ENCODE assay signal across 8 cellular contexts in the genomic region with DNA sequence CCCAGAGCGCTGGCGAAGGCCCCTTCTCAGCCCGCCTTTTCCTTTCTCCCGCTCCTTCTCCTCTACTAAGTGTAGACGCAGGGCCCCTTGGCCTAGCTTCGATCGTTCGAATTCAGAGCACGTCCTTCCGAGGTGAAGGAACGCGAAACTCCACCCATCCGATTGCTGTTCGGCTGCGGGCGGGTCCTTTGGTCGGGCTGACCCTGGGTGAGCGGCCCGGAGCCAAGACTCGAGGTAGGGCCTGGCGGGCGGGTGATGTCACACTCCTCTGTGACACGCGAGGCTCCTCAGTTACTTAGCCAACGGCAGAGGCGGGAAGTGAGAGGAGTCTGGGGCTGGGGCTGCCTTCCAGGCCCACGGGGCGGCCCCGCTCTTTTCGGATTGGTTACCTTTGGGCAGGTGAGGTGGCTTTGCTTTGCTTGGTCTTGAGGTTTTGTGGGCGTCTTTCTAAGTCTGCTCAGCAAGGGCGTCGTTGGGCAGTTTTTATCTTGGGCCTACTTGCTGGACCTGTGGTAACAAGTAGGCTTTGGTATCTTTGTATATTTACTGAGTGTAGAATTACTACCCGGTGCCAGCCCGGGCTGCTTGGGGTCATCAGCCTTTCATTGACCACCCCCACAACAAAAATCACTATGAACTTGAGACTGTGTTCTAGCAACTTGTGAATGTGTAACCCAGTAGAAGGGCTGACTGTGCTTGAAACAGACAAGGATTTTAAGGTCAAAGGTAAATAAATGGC. TPM values are rescaled to one million over a fixed set of nuclear protein-coding genes. Genes with fewer than 3 reads are reported as not detected.
DNase-seq lines count a peak whose midpoint lies in the region; ATAC-seq and TF ChIP-seq lines count a peak whose summit lies in the region.

No MANE protein-coding gene starts in this region.

- intact Hi-C loops in PC-9 (cut with micrococcal nuclease; ENCODE audit: unreplicated experiment) (no loop called here), esophagus muscularis mucosa (cut with DNase I) (no loop called here)
- intact Hi-C loops in naive thymus-derived CD4-positive, alpha-beta T cell (cut with micrococcal nuclease): loop anchor here (1.0 to 10.0 kb wide), 28 partner anchors 8 to 1306 kb away; a partner anchor contains a TSS

- peak overlapping the region; percentile 95 for H3K4me2 ChIP-seq in PC-9

- ATAC-seq in GM19395 (IDR thresholded peaks at IDR 0.05; ENCODE audit: unreplicated experiment): peak; percentile 64
- peak; percentile 52 for ATAC-seq in HG03521 (IDR thresholded peaks at IDR 0.05; ENCODE audit: unreplicated experiment)
- ATAC-seq in activated T-cell treated with anti-CD3 and anti-CD28 coated beads, Interleukin-2, amount 50 U/mL, for 4 hours: peak; percentile 76 to 77
- ATAC-seq in naive thymus-derived CD4-positive, alpha-beta T cell: peak; percentile 78
- ATAC-seq in stimulated activated memory B cell treated with anti-CD40 and anti-IgM and Interleukin-4, amounts not matched to agents 10 μg/mL and 1 μg/mL and 100 μg/mL, for 72 hours: peak; percentile 85

- no peaks in the 10 kb centered on the region for H3K27me3 Mint-ChIP-seq in activated T-cell treated with anti-CD3 and anti-CD28 coated beads, Interleukin-2, amount 50 U/mL, for 4 hours (ENCODE audit: low read depth)
- peaks cover 0 to 6% (median 0%) of the 10 kb centered on the region in 5 donors for H3K27me3 Mint-ChIP-seq in naive thymus-derived CD4-positive, alpha-beta T cell
- no peaks in the 10 kb centered on the region for H3K27me3 Mint-ChIP-seq in stimulated activated memory B cell treated with anti-CD40 and anti-IgM and Interleukin-4, amounts not matched to agents 10 μg/mL and 1 μg/mL and 100 μg/mL, for 72 hours

- H3K36me3 ChIP-seq in PC-9 (ENCODE audit: low read depth): peaks cover 18% of the 10 kb centered on the region
- H3K36me3 ChIP-seq in esophagus muscularis mucosa: peaks cover 0 to 3% (median 2%) of the 10 kb centered on the region in 4 donors
- H3K36me3 ChIP-seq in naive thymus-derived CD4-positive, alpha-beta T cell (ENCODE audit: control insufficient read depth in 2 of 3, insufficient read depth in 3 of 3, low read length in 3 of 3): peaks cover 0 to 9% (median 0%) of the 10 kb centered on the region in 3 experiments

- BruUV-seq in PC-9 (replicated peaks; lab: Mats Ljungman, UMichigan): TSS peak; percentile 100

- H3F3A ChIP-seq in PC-9 (ENCODE audit: insufficient read depth, low read depth): peaks cover 23% of the 10 kb centered on the region; the same call in 1 of the 2 replicates

- H3K4me3 Mint-ChIP-seq in activated T-cell treated with anti-CD3 and anti-CD28 coated beads, Interleukin-2, amount 50 U/mL, for 4 hours: peak overlapping the region; percentile 99
- H3K4me3 Mint-ChIP-seq in naive thymus-derived CD4-positive, alpha-beta T cell: peak overlapping the region; percentile 91 to 98 (median 94)
- peak overlapping the region; percentile 86 for H3K4me3 Mint-ChIP-seq in stimulated activated memory B cell treated with anti-CD40 and anti-IgM and Interleukin-4, amounts not matched to agents 10 μg/mL and 1 μg/mL and 100 μg/mL, for 72 hours

- no peak for TF ChIP-seq CTCF in C4-2B (conservative IDR thresholded peaks at IDR 0.05)
- TF ChIP-seq CTCF in PC-9 (conservative IDR thresholded peaks at IDR 0.05): no peak
- TF ChIP-seq CTCF in esophagus muscularis mucosa (IDR thresholded peaks at IDR 0.05): no peak

- H3K9me3 Mint-ChIP-seq in activated T-cell treated with anti-CD3 and anti-CD28 coated beads, Interleukin-2, amount 50 U/mL, for 4 hours: no peaks in the 10 kb centered on the region
- peaks cover 0 to 9% (median 0%) of the 10 kb centered on the region in 11 donors for H3K9me3 Mint-ChIP-seq in naive thymus-derived CD4-positive, alpha-beta T cell
- H3K9me3 Mint-ChIP-seq in stimulated activated memory B cell treated with anti-CD40 and anti-IgM and Interleukin-4, amounts not matched to agents 10 μg/mL and 1 μg/mL and 100 μg/mL, for 72 hours: no peaks in the 10 kb centered on the region

- H3K79me2 ChIP-seq in PC-9 (ENCODE audit: low read depth): peaks cover 56% of the 10 kb centered on the region

- H2AFZ ChIP-seq in PC-9: peak overlapping the region; percentile 66

- no peak for TF ChIP-seq EP300 in esophagus muscularis mucosa (IDR thresholded peaks at IDR 0.05)

- H3K4me1 ChIP-seq in PC-9 (replicated peaks; ENCODE audit: insufficient read depth) (peaks cover 20% of the 10 kb centered on the region), esophagus muscularis mucosa (peaks cover 39 to 54% (median 51%) of the 10 kb centered on the region in 4 donors)
- peaks cover 34 to 46% of the 10 kb centered on the region in 2 donors for H3K4me1 ChIP-seq in naive thymus-derived CD4-positive, alpha-beta T cell (ENCODE audit: control insufficient read depth in 2 of 2, insufficient read depth in 2 of 2, low read length in 2 of 2)

- peak overlapping the region; percentile 96 for H3K4me3 ChIP-seq in PC-9
- H3K4me3 ChIP-seq in esophagus muscularis mucosa: peak overlapping the region; percentile 60 to 90 (median 79)
- peak overlapping the region; percentile 80 for H3K4me3 ChIP-seq in naive thymus-derived CD4-positive, alpha-beta T cell (ENCODE audit: low read length)

- H3K27ac ChIP-seq in C4-2B (peak overlapping the region; percentile 80), PC-9 (peak overlapping the region; percentile 87), esophagus muscularis mucosa (replicated peaks in 1 of 4) (peak overlapping the region; percentile 92 to 98 (median 97))
- peak overlapping the region; percentile 96 for H3K27ac ChIP-seq in naive thymus-derived CD4-positive, alpha-beta T cell (ENCODE audit: low read depth, low read length)

- H3K9me3 ChIP-seq in PC-9 (ENCODE audit: insufficient read depth, low read depth) (no peaks in the 10 kb centered on the region), esophagus muscularis mucosa (no peaks in the 10 kb centered on the region)
- H3K9me3 ChIP-seq in naive thymus-derived CD4-positive, alpha-beta T cell (ENCODE audit: control insufficient read depth in 2 of 3, low read length in 3 of 3): no peaks in the 10 kb centered on the region

- peaks cover 20% of the 10 kb centered on the region for H3K36me3 Mint-ChIP-seq in activated T-cell treated with anti-CD3 and anti-CD28 coated beads, Interleukin-2, amount 50 U/mL, for 4 hours (ENCODE audit: insufficient read depth)
- peaks cover 0 to 23% (median 7%) of the 10 kb centered on the region in 5 donors for H3K36me3 Mint-ChIP-seq in naive thymus-derived CD4-positive, alpha-beta T cell
- H3K36me3 Mint-ChIP-seq in stimulated activated memory B cell treated with anti-CD40 and anti-IgM and Interleukin-4, amounts not matched to agents 10 μg/mL and 1 μg/mL and 100 μg/mL, for 72 hours: peaks cover 30% of the 10 kb centered on the region

- H3K4me1 Mint-ChIP-seq in activated T-cell treated with anti-CD3 and anti-CD28 coated beads, Interleukin-2, amount 50 U/mL, for 4 hours (ENCODE audit: low read depth): peaks cover 41% of the 10 kb centered on the region
- H3K4me1 Mint-ChIP-seq in naive thymus-derived CD4-positive, alpha-beta T cell: peaks cover 31 to 57% (median 45%) of the 10 kb centered on the region in 7 donors
- H3K4me1 Mint-ChIP-seq in stimulated activated memory B cell treated with anti-CD40 and anti-IgM and Interleukin-4, amounts not matched to agents 10 μg/mL and 1 μg/mL and 100 μg/mL, for 72 hours: peaks cover 50% of the 10 kb centered on the region

- peaks cover 50% of the 10 kb centered on the region for H4K20me1 ChIP-seq in PC-9 (ENCODE audit: insufficient read depth)

- H3K27me3 ChIP-seq in PC-9 (ENCODE audit: insufficient read depth, low read depth) (no peaks in the 10 kb centered on the region), esophagus muscularis mucosa (no peaks in the 10 kb centered on the region)
- H3K27me3 ChIP-seq in naive thymus-derived CD4-positive, alpha-beta T cell (ENCODE audit: control insufficient read depth in 2 of 2, insufficient read depth in 2 of 2, low read length in 2 of 2): no peaks in the 10 kb centered on the region

- POLR2A ChIA-PET in PC-9 (lab: Charles Lee; ENCODE audit: unreplicated experiment): interaction anchor here (0.5 to 1.0 kb wide), 13 partner anchors 13 to 776 kb away, joined by 3 to 14 read pairs (median 5); a partner anchor contains a TSS
- POLR2A ChIA-PET in naive thymus-derived CD4-positive, alpha-beta T cell (lab: Charles Lee): interaction anchor here (0.5 to 2.5 kb wide), 45 partner anchors 8 to 1582 kb away, joined by 3 to 36 read pairs (median 5); a partner anchor contains a TSS

- no peaks in the 10 kb centered on the region for H3K9me2 ChIP-seq in PC-9 (ENCODE audit: insufficient read depth)

- no peak for TF ChIP-seq POLR2A in esophagus muscularis mucosa (IDR thresholded peaks at IDR 0.05; ENCODE audit: low read depth)

- DNase-seq in PC-9 (peak; percentile 85 to 87), esophagus muscularis mucosa (ENCODE audit: extremely low spot score) (peak; percentile 94)
- peak; percentile 78 for DNase-seq in activated T-cell treated with anti-CD3 and anti-CD28 coated beads, Interleukin-2, amount 50 U/mL, for 4 hours
- peak; percentile 74 to 93 (median 84) for DNase-seq in naive thymus-derived CD4-positive, alpha-beta T cell

- H3K27ac Mint-ChIP-seq in naive thymus-derived CD4-positive, alpha-beta T cell: peak overlapping the region; percentile 96 to 99 (median 98)
- peak overlapping the region; percentile 90 for H3K27ac Mint-ChIP-seq in stimulated activated memory B cell treated with anti-CD40 and anti-IgM and Interleukin-4, amounts not matched to agents 10 μg/mL and 1 μg/mL and 100 μg/mL, for 72 hours

- under 1% methylated on average over 13 of the region's 35 CpGs for WGBS in esophagus muscularis mucosa

- CTCF ChIA-PET in PC-9 (lab: Charles Lee): interaction anchor here (0.6 to 1.1 kb wide), 10 partner anchors 9 to 375 kb away, joined by 3 to 20 read pairs (median 4); a partner anchor contains a TSS
- CTCF ChIA-PET in naive thymus-derived CD4-positive, alpha-beta T cell (lab: Charles Lee): interaction anchor here (0.6 to 2.2 kb wide), 21 partner anchors 10 to 196 kb away, joined by 3 to 28 read pairs (median 4); a partner anchor contains a TSS

RNA-seq across cellular contexts. Expression of a gene that starts 0.7 kb away (rescaled TPM):
- total RNA-seq in PC-9 (2021): 685 and 690 TPM in 2 replicates
- total RNA-seq in activated T-cell treated with anti-CD3 and anti-CD28 coated beads, Interleukin-2, amount 50 U/mL, for 4 hours: 100 to 1,000 TPM; 383 to 509 (median 438) TPM
- 100 to 1,000 TPM; 228 to 395 (median 322) TPM for total RNA-seq in esophagus muscularis mucosa
- total RNA-seq in naive thymus-derived CD4-positive, alpha-beta T cell: 100 to 1,000 TPM; 307 to 432 (median 381) TPM
- 100 to 1,000 TPM; 835 to 916 TPM for polyA plus RNA-seq in naive thymus-derived CD4-positive, alpha-beta T cell

RNA-seq across cellular contexts. Expression of a gene that starts 34.8 kb away (rescaled TPM):
- total RNA-seq in PC-9 (2021) (5.6 and 6.5 TPM in 2 replicates), esophagus muscularis mucosa (10 to 100 TPM in 3 of 4 donors, 1 to 10 TPM in 1; 9.6 to 14.6 (median 12.8) TPM)
- 10 to 100 TPM; 22.1 to 24.0 (median 23.6) TPM for total RNA-seq in activated T-cell treated with anti-CD3 and anti-CD28 coated beads, Interleukin-2, amount 50 U/mL, for 4 hours
- 10 to 100 TPM; 33.3 to 40.4 (median 39.7) TPM for total RNA-seq in naive thymus-derived CD4-positive, alpha-beta T cell
- 10 to 100 TPM; 10.4 to 12.0 TPM for polyA plus RNA-seq in naive thymus-derived CD4-positive, alpha-beta T cell

Comparison
In these comparisons a context has a peak if more than half of its experiments do, and no peak if none do; other contexts are left out.
1. Peak in every context shown above with its lines: DNase-seq, ATAC-seq, H3K4me3 ChIP-seq and H3K27ac ChIP-seq.
2. intact Hi-C loops: an anchor here in naive thymus-derived CD4-positive, alpha-beta T cell (1.0 to 10.0 kb wide); none called in PC-9 and esophagus muscularis mucosa.